Comparison of ENCODE assay signal across 11 cellular contexts in genomic region chr11:1557904-1558831, GRCh38. TPM values are rescaled to one million over a fixed set of nuclear protein-coding genes. Genes with fewer than 3 reads are reported as not detected.
DNase-seq lines count a peak whose midpoint lies in the region; ATAC-seq and TF ChIP-seq lines count a peak whose summit lies in the region.
"Had no signal": no experiment of that assay in that cellular context is flagged by ENCODE, and none has a peak within 500 bp of the region (broad histone marks: within the 10 kb centered on the region; RNA-seq: fewer than 3 reads in every experiment).

No MANE protein-coding gene starts in this region.

- H3K9ac ChIP-seq in endodermal cell (ENCODE audit: extremely low read depth, low read length, poor library complexity, severe bottlenecking) = no peak overlapping the region
- H3K9ac ChIP-seq: parathyroid adenoma had no signal

- no peak overlapping the region for H3K4me3 Mint-ChIP-seq in endodermal cell
- H3K4me3 Mint-ChIP-seq in activated T-cell treated with anti-CD3 and anti-CD28 coated beads, Interleukin-2, amount 50 U/mL, for 4 hours = no peak overlapping the region

- H4K20me1 ChIP-seq in OCI-LY7 (ENCODE audit: insufficient read depth, low read length) = no peaks in the 10 kb centered on the region

- H3K4me3 ChIP-seq in endodermal cell (ENCODE audit: low read length) (no peak overlapping the region), mucosa of descending colon (no peak overlapping the region), vagina (peak overlapping the region in 1 of 2 donors; percentile 11), OCI-LY7 (ENCODE audit: low read depth, low read length, poor library complexity, severe bottlenecking) (no peak overlapping the region)

- intact Hi-C loops in mucosa of descending colon (cut with DNase I, micrococcal nuclease) (no loop called here), vagina (cut with DNase I) (no loop called here), OCI-LY7 (cut with micrococcal nuclease; ENCODE audit: unreplicated experiment) (no loop called here)

- CTCF ChIA-PET in OCI-LY7 (lab: Charles Lee; ENCODE audit: unreplicated experiment) = no interaction called here

- H3K36me3 ChIP-seq in endodermal cell (ENCODE audit: control insufficient read depth, insufficient read depth, low read length) (no peaks in the 10 kb centered on the region), mucosa of descending colon (ENCODE audit: low read depth) (no peaks in the 10 kb centered on the region), vagina (no peaks in the 10 kb centered on the region), OCI-LY7 (ENCODE audit: insufficient read depth, low read length) (no peaks in the 10 kb centered on the region)

- POLR2A ChIA-PET in OCI-LY7 (lab: Charles Lee) = interaction anchor here (0.6 kb wide), 2 partner anchors 20 to 37 kb away, joined by 4 read pairs; no protein-coding TSS in a partner anchor

- ATAC-seq in mucosa of descending colon = peak; percentile 20
- ATAC-seq in HG03095 (IDR thresholded peaks at IDR 0.05; ENCODE audit: unreplicated experiment) = no peak
- no peak for ATAC-seq in activated T-cell treated with anti-CD3 and anti-CD28 coated beads, Interleukin-2, amount 50 U/mL, for 4 hours

- no peaks in the 10 kb centered on the region for H3K9me3 Mint-ChIP-seq in endodermal cell
- H3K9me3 Mint-ChIP-seq in activated T-cell treated with anti-CD3 and anti-CD28 coated beads, Interleukin-2, amount 50 U/mL, for 4 hours = no peaks in the 10 kb centered on the region

- H3K36me3 Mint-ChIP-seq in endodermal cell (ENCODE audit: low read depth) = peaks cover 5% of the 10 kb centered on the region
- peaks cover 6% of the 10 kb centered on the region for H3K36me3 Mint-ChIP-seq in activated T-cell treated with anti-CD3 and anti-CD28 coated beads, Interleukin-2, amount 50 U/mL, for 4 hours (ENCODE audit: insufficient read depth)

- H3K9me3 ChIP-seq in endodermal cell (ENCODE audit: control insufficient read depth, low read length) (no peaks in the 10 kb centered on the region), mucosa of descending colon (no peaks in the 10 kb centered on the region), vagina (no peaks in the 10 kb centered on the region), OCI-LY7 (ENCODE audit: low read length) (no peaks in the 10 kb centered on the region)

- H2AFZ ChIP-seq in OCI-LY7 (ENCODE audit: low read length) = no peak overlapping the region
- H2AFZ ChIP-seq: parathyroid adenoma had no signal

- no peaks in the 10 kb centered on the region for H3K9me2 ChIP-seq in OCI-LY7 (ENCODE audit: insufficient read depth, low read length)

- H3K27me3 Mint-ChIP-seq in endodermal cell (ENCODE audit: insufficient read depth) = peaks cover 14% of the 10 kb centered on the region
- peaks cover 6% of the 10 kb centered on the region for H3K27me3 Mint-ChIP-seq in activated T-cell treated with anti-CD3 and anti-CD28 coated beads, Interleukin-2, amount 50 U/mL, for 4 hours (ENCODE audit: low read depth)

- 86 to 90% methylated on average over 9 to 31 of the region's 31 CpGs for WGBS in endodermal cell (ENCODE audit: insufficient coverage in 1 of 2, insufficient read length in 1 of 2), 2 experiments

- H3K27me3 ChIP-seq in endodermal cell (ENCODE audit: control insufficient read depth, insufficient read depth, low read length, poor library complexity, severe bottlenecking) (peaks cover 5% of the 10 kb centered on the region), vagina (no peaks in the 10 kb centered on the region)

- peaks cover 3% of the 10 kb centered on the region for H3K4me1 Mint-ChIP-seq in endodermal cell
- H3K4me1 Mint-ChIP-seq in activated T-cell treated with anti-CD3 and anti-CD28 coated beads, Interleukin-2, amount 50 U/mL, for 4 hours (ENCODE audit: low read depth) = no peaks in the 10 kb centered on the region

- H3K27ac ChIP-seq in endodermal cell (ENCODE audit: low read depth, low read length) (no peak overlapping the region), vagina (peak overlapping the region; percentile 80), OCI-LY7 (ENCODE audit: low read depth, low read length, poor library complexity, severe bottlenecking) (no peak overlapping the region)
- H3K27ac ChIP-seq: parathyroid adenoma had no signal

- no TSS peak for BruUV-seq in OCI-LY7 (replicated peaks; lab: Mats Ljungman, UMichigan)

- DNase-seq in NCI-H2196 (lab: John Stamatoyannopoulos, UW; ENCODE audit: unreplicated experiment) (peak; percentile 61), NCI-H2196 treated with DMSO at 0.1 percent for 48 hours (lab: John Stamatoyannopoulos, UW; ENCODE audit: unreplicated experiment) (no peak), endodermal cell (peak; percentile 53), mucosa of descending colon (peak in 2 of 3 donors; percentile 62 to 66), vagina (ENCODE audit: extremely low spot score in 2 of 2) (no peak), OCI-LY7 (ENCODE audit: low spot score) (no peak)
- no peak for DNase-seq in activated T-cell treated with anti-CD3 and anti-CD28 coated beads, Interleukin-2, amount 50 U/mL, for 4 hours
- DNase-seq: activated naive CD4-positive, alpha-beta T cell; NCI-H2227 treated with DMSO at 0.1 percent for 48 hours had no signal

- TF ChIP-seq CTCF in endodermal cell (conservative IDR thresholded peaks at IDR 0.05) (no peak), mucosa of descending colon (IDR thresholded peaks at IDR 0.05) (no peak), vagina (IDR thresholded peaks at IDR 0.05) (no peak), OCI-LY7 (conservative IDR thresholded peaks at IDR 0.05; ENCODE audit: low read length) (no peak)

- no peak for TF ChIP-seq POLR2A in vagina (IDR thresholded peaks at IDR 0.05)

- no peaks in the 10 kb centered on the region for H3K79me2 ChIP-seq in OCI-LY7 (ENCODE audit: insufficient read depth, low read depth, low read length)
- H3K79me2 ChIP-seq: parathyroid adenoma had no signal

- no peaks in the 10 kb centered on the region for H3K4me1 ChIP-seq in endodermal cell (ENCODE audit: control insufficient read depth, insufficient read depth, low read length)
- peaks cover 31% of the 10 kb centered on the region for H3K4me1 ChIP-seq in mucosa of descending colon (ENCODE audit: low read depth)
- H3K4me1 ChIP-seq in vagina = peaks cover 29% of the 10 kb centered on the region
- no peaks in the 10 kb centered on the region for H3K4me1 ChIP-seq in OCI-LY7 (ENCODE audit: insufficient read depth, low read length, poor library complexity, severe bottlenecking)
- H3K4me1 ChIP-seq: parathyroid adenoma had no signal

- no peak overlapping the region for H3K27ac Mint-ChIP-seq in endodermal cell

- no peak overlapping the region for H3K4me2 ChIP-seq in OCI-LY7 (ENCODE audit: low read length)

RNA-seq across cellular contexts. Expression of gene DUSP8, which starts 13.9 kb away (rescaled TPM):
- total RNA-seq in endodermal cell = 1 to 10 TPM; 4.7 to 7.0 TPM
- polyA plus RNA-seq in endodermal cell (2013, experiment 1 of 2) = 13.7 TPM
- 7.4 TPM for polyA plus RNA-seq in endodermal cell (2013, experiment 2 of 2)
- total RNA-seq in mucosa of descending colon = 10 to 100 TPM; 28.2 to 31.7 (median 28.5) TPM
- total RNA-seq in vagina = 2.9 TPM
- total RNA-seq in OCI-LY7 (2014; rRNA removed; shearing (Covaris generic)) = not detected in 2 replicates
- not detected in 2 replicates for total RNA-seq in OCI-LY7 (2022)
- total RNA-seq in activated T-cell treated with anti-CD3 and anti-CD28 coated beads, Interleukin-2, amount 50 U/mL, for 4 hours = 1 to 10 TPM; 5.4 to 6.0 (median 5.7) TPM

RNA-seq across cellular contexts. Expression of gene KRTAP5-1, which starts 26.9 kb away (rescaled TPM):
- not detected for total RNA-seq in endodermal cell
- polyA plus RNA-seq in endodermal cell (2013, experiment 1 of 2) = not detected
- not detected for polyA plus RNA-seq in endodermal cell (2013, experiment 2 of 2)
- total RNA-seq in mucosa of descending colon = not detected
- total RNA-seq in vagina = not detected
- not detected in 2 replicates for total RNA-seq in OCI-LY7 (2014; rRNA removed; shearing (Covaris generic))
- total RNA-seq in OCI-LY7 (2022) = not detected in 2 replicates
- total RNA-seq in activated T-cell treated with anti-CD3 and anti-CD28 coated beads, Interleukin-2, amount 50 U/mL, for 4 hours = not detected

RNA-seq across cellular contexts. Expression of gene KRTAP5-2, which starts 39.9 kb away (rescaled TPM):
- total RNA-seq in endodermal cell (not detected), mucosa of descending colon (not detected), vagina (not detected), OCI-LY7 (2022) (not detected in 2 replicates)
- polyA plus RNA-seq in endodermal cell (2013, experiment 1 of 2) = not detected
- not detected for polyA plus RNA-seq in endodermal cell (2013, experiment 2 of 2)
- total RNA-seq in OCI-LY7 (2014; rRNA removed; shearing (Covaris generic)) = not detected in 2 replicates
- not detected for total RNA-seq in activated T-cell treated with anti-CD3 and anti-CD28 coated beads, Interleukin-2, amount 50 U/mL, for 4 hours

RNA-seq across cellular contexts. Expression of gene KRTAP5-3, which starts 50.1 kb away (rescaled TPM):
- total RNA-seq in endodermal cell = not detected
- not detected for polyA plus RNA-seq in endodermal cell (2013, experiment 1 of 2)
- polyA plus RNA-seq in endodermal cell (2013, experiment 2 of 2) = not detected
- not detected for total RNA-seq in mucosa of descending colon
- not detected for total RNA-seq in vagina
- total RNA-seq in OCI-LY7 (2014; rRNA removed; shearing (Covaris generic)) = not detected in 2 replicates
- total RNA-seq in OCI-LY7 (2022) = not detected in 2 replicates
- total RNA-seq in activated T-cell treated with anti-CD3 and anti-CD28 coated beads, Interleukin-2, amount 50 U/mL, for 4 hours = not detected

Comparison
In these comparisons a context has a peak if more than half of its experiments do, and no peak if none do; other contexts are left out.
1. DNase-seq: peak in NCI-H2196 (single experiment), endodermal cell (single experiment) and mucosa of descending colon (2 of 3); none in NCI-H2196 treated with DMSO at 0.1 percent for 48 hours (single experiment), vagina (0 of 2), OCI-LY7 (single experiment) and activated T-cell treated with anti-CD3 and anti-CD28 coated beads, Interleukin-2, amount 50 U/mL, for 4 hours (single experiment).